1 cellular context compared by ENCODE assay signal in the genomic region with DNA sequence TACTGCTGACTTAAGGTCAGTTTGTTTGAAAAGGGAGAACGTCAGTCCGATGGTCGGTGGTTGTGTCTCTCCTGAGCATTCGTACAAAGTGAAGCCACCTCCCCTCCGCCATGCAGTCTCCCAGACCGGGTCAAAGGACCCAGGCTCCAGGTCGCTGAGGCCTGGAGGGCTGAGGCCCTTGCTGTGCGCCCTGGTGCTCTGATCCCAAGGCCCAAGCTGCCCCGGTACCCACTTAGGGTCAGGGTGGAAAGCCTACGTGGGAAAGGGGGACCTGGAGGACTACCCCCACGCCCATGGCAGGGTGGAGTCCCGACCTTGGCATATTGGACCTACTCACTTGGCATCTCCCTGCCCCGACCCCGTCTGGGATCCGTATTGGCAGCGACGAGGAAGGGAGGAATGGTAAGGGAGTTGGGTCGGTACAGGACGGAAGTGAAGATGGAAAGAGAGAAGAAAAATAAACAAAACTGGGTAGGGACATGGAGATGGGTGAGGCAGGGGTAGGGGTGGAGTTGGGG.
TF ChIP-seq lines count a peak whose summit lies in the region.

No MANE protein-coding gene starts in this region.

TF ChIP-seq in endothelial cell of umbilical vein, 7 proteins besides CTCF, POLR2A, EP300 and RAD21:
- TF ChIP-seq EZH2 (IDR thresholded peaks at IDR 0.05; ENCODE audit: borderline replicate concordance, low read depth, low read length, severe bottlenecking) (peak; percentile 82), MYC (IDR thresholded peaks at IDR 0.05; ENCODE audit: low read depth, low read length) (no peak)
